ENCODE assay signal across 21 cellular contexts in genomic region chr6:165747963-165748362, GRCh38.
DNase-seq lines count a peak whose midpoint lies in the region; ATAC-seq, FAIRE-seq and TF ChIP-seq lines count a peak whose summit lies in the region.
"Had no signal": no experiment of that assay in that cellular context is flagged by ENCODE, and none has a peak within 500 bp of the region (broad histone marks: within the 10 kb centered on the region; RNA-seq: fewer than 3 reads in every experiment).

No MANE protein-coding gene starts in this region.

- H2BK5ac ChIP-seq in IMR-90 (ENCODE audit: low read depth, low read length, poor library complexity, severe bottlenecking), result no peak overlapping the region

- BruUV-seq in IMR-90 (replicated peaks; lab: Mats Ljungman, UMichigan), result no TSS peak

- DNase-seq in A549 (ENCODE audit: low read depth in 1 of 2, low spot score in 1 of 2), result no peak
- DNase-seq in IMR-90, result no peak
- no peak for DNase-seq in hepatocyte (ENCODE audit: low spot score)
- DNase-seq in EL, result no peak
- no peak for DNase-seq in NCI-H446 (lab: John Stamatoyannopoulos, UW)
- DNase-seq: 8988T; AML-193; Caco-2; Calu3; CD4-positive, alpha-beta T cell; CD8-positive, alpha-beta T cell; DMS79 treated with DMSO at 0.1 percent for 48 hours; GDM1 had no signal

- no peak for TF ChIP-seq RAD21 in A549 (conservative IDR thresholded peaks at IDR 0.05 in 1 of 2, IDR thresholded peaks at IDR 0.05 in 1 of 2)
- TF ChIP-seq RAD21 in IMR-90 (IDR thresholded peaks at IDR 0.05; ENCODE audit: low read length), result no peak

- in situ Hi-C loops in IMR-90 (cut with MboI; ENCODE audit: low sequenced_read_pairs), result no loop called here

- TF ChIP-seq CTCF in A549 (IDR thresholded peaks at IDR 0.05), result no peak
- no peak for TF ChIP-seq CTCF in IMR-90 (conservative IDR thresholded peaks at IDR 0.05; ENCODE audit: low read depth, low read length)
- no peak for TF ChIP-seq CTCF in hepatocyte (IDR thresholded peaks at IDR 0.05; ENCODE audit: poor library complexity)

- H3K18ac ChIP-seq in IMR-90 (ENCODE audit: low read depth, low read length), result no peak overlapping the region

- intact Hi-C loops in IMR-90 (cut with micrococcal nuclease), result loop anchor here (5.0 kb wide), 1 partner anchor 359 kb away; no protein-coding TSS in a partner anchor

- ATAC-seq in A549 (no peak), IMR-90 (ENCODE audit: low read depth) (no peak), GM19463 (IDR thresholded peaks at IDR 0.05; ENCODE audit: unreplicated experiment) (no peak)
- ATAC-seq: CD8-positive, alpha-beta T cell; GM12878 had no signal

- H3K27me3 ChIP-seq in IMR-90 (ENCODE audit: control insufficient read depth, insufficient read depth, low read length), result peaks cover 3% of the 10 kb centered on the region; the same call in 1 of the 2 replicates
- H3K27me3 ChIP-seq in hepatocyte, result no peaks in the 10 kb centered on the region
- H3K27me3 ChIP-seq: BLaER1 treated with 17β-estradiol and CSF1 and Interleukin-3, amounts not matched to agents 10 nM and 100 nM had no signal

- no peak for TF ChIP-seq EP300 in A549 (IDR thresholded peaks at IDR 0.05)

- no peak overlapping the region for H3K14ac ChIP-seq in IMR-90 (replicated peaks; ENCODE audit: low read depth, low read length)

- no peak overlapping the region for H4K8ac ChIP-seq in IMR-90 (ENCODE audit: low read depth in 2 of 2, low read length in 2 of 2)

- no peak overlapping the region; the same call in 1 of the 2 replicates for H2AK5ac ChIP-seq in IMR-90 (ENCODE audit: low read depth, low read length)

- no peaks in the 10 kb centered on the region for H3K36me3 ChIP-seq in IMR-90 (ENCODE audit: control insufficient read depth, insufficient read depth, low read length)
- H3K36me3 ChIP-seq in hepatocyte (replicated peaks; ENCODE audit: insufficient read depth, low read depth), result no peaks in the 10 kb centered on the region
- H3K36me3 ChIP-seq: BLaER1 treated with 17β-estradiol and CSF1 and Interleukin-3, amounts not matched to agents 10 nM and 100 nM had no signal

- H2BK20ac ChIP-seq in IMR-90 (ENCODE audit: low read depth, low read length), result no peak overlapping the region

- dilution Hi-C loops in IMR-90 (cut with HindIII; ENCODE audit: low sequenced_read_pairs, unreplicated experiment), result no loop called here

- H3K4me1 ChIP-seq in A549 (no peaks in the 10 kb centered on the region), IMR-90 (ENCODE audit: control insufficient read depth, insufficient read depth, low read length) (peaks cover 4% of the 10 kb centered on the region; the same call in 1 of the 2 replicates), hepatocyte (ENCODE audit: insufficient read depth) (no peaks in the 10 kb centered on the region)
- H3K4me1 ChIP-seq: Caco-2 had no signal

- no peak overlapping the region for H4K91ac ChIP-seq in IMR-90 (ENCODE audit: insufficient read depth, low read depth, low read length)

- no peak for FAIRE-seq in A549 (lab: Jason Lieb, UNC)
- FAIRE-seq: A204.1, D721Med, GM12878, GM12892, GM18507 had no signal

- WGBS in A549 (ENCODE audit: missing lambda C conversion rate), result 63% methylated on average over 4 of the region's 4 CpGs
- WGBS in IMR-90 (ENCODE audit: extremely low coverage in 2 of 2, insufficient read length in 1 of 2), 2 experiments, result no CpG with 5 or more reads among the region's 4 CpGs
- 79% methylated on average over 4 of the region's 4 CpGs for WGBS in hepatocyte (ENCODE audit: low lambda C conversion rate, missing lambda C conversion rate)

- no peak overlapping the region for H3K56ac ChIP-seq in IMR-90 (ENCODE audit: extremely low read depth, insufficient read depth, low read length)

- no peaks in the 10 kb centered on the region for H3K9me2 ChIP-seq in hepatocyte (replicated peaks; ENCODE audit: insufficient read depth)

- no peak overlapping the region for H3K4me2 ChIP-seq in A549
- H3K4me2 ChIP-seq in IMR-90 (ENCODE audit: low read depth, low read length), result peak overlapping the region; percentile 72
- peak overlapping the region; percentile 24 for H3K4me2 ChIP-seq in hepatocyte
- H3K4me2 ChIP-seq: BLaER1 treated with 17β-estradiol and CSF1 and Interleukin-3, amounts not matched to agents 10 nM and 100 nM had no signal

- H3K27ac ChIP-seq in A549, result no peak overlapping the region
- no peak overlapping the region for H3K27ac ChIP-seq in IMR-90 (ENCODE audit: insufficient read depth, low read length)
- H3K27ac ChIP-seq in hepatocyte, result no peak overlapping the region
- H3K27ac ChIP-seq: BLaER1 treated with 17β-estradiol and CSF1 and Interleukin-3, amounts not matched to agents 10 nM and 100 nM; C4-2B had no signal

- H3K9ac ChIP-seq in IMR-90 (ENCODE audit: low read depth, low read length), result no peak overlapping the region
- H3K9ac ChIP-seq: BLaER1 treated with 17β-estradiol and CSF1 and Interleukin-3, amounts not matched to agents 10 nM and 100 nM had no signal

- no peak overlapping the region for H3K4ac ChIP-seq in IMR-90 (ENCODE audit: low read depth, low read length)

- no peak overlapping the region for H2AK9ac ChIP-seq in IMR-90 (replicated peaks; ENCODE audit: low read depth, low read length, poor library complexity)

- no peak overlapping the region for H2AFZ ChIP-seq in IMR-90 (replicated peaks; ENCODE audit: low read length, poor library complexity)
- no peak overlapping the region for H2AFZ ChIP-seq in hepatocyte

- TF ChIP-seq POLR2A in A549 (IDR thresholded peaks at IDR 0.05; ENCODE audit: low read length) (no peak), IMR-90 (IDR thresholded peaks at IDR 0.05; ENCODE audit: low read depth, low read length) (no peak)

- no peak overlapping the region for H2BK15ac ChIP-seq in IMR-90 (ENCODE audit: low read depth, low read length)

- H3K79me2 ChIP-seq in hepatocyte, result no peaks in the 10 kb centered on the region

- H2BK120ac ChIP-seq in IMR-90 (ENCODE audit: low read depth, low read length), result no peak overlapping the region

- CTCF ChIA-PET in A549 (lab: Yijun Ruan, JAX) (no interaction called here), IMR-90 (lab: Yijun Ruan, JAX) (interaction anchor here (0.7 kb wide), 1 partner anchor 394 kb away, joined by 3 read pairs; no protein-coding TSS in a partner anchor)

- H3K9me1 ChIP-seq in IMR-90 (ENCODE audit: insufficient read depth, low read length), result no peaks in the 10 kb centered on the region

- POLR2A ChIA-PET in A549 (lab: Yijun Ruan, JAX), result no interaction called here
- POLR2A ChIA-PET in IMR-90 (lab: Charles Lee; ENCODE audit: unreplicated experiment), result no interaction called here

- no peaks in the 10 kb centered on the region for H3K79me1 ChIP-seq in IMR-90 (ENCODE audit: low read depth in 1 of 2, low read length in 2 of 2)

- H4K20me1 ChIP-seq in IMR-90 (ENCODE audit: insufficient read depth, low read length) (no peaks in the 10 kb centered on the region), hepatocyte (ENCODE audit: insufficient read depth, poor library complexity, severe bottlenecking) (no peaks in the 10 kb centered on the region)
- H4K20me1 ChIP-seq: BLaER1 treated with 17β-estradiol and CSF1 and Interleukin-3, amounts not matched to agents 10 nM and 100 nM had no signal

- H3K23ac ChIP-seq in IMR-90 (ENCODE audit: low read depth, low read length), result no peak overlapping the region

- H3K9me3 ChIP-seq in A549 (no peaks in the 10 kb centered on the region), IMR-90 (ENCODE audit: control insufficient read depth, insufficient read depth, low read length) (no peaks in the 10 kb centered on the region), hepatocyte (ENCODE audit: low read depth) (no peaks in the 10 kb centered on the region)
- H3K9me3 ChIP-seq: BLaER1 treated with 17β-estradiol and CSF1 and Interleukin-3, amounts not matched to agents 10 nM and 100 nM; Caco-2 had no signal

- no peak overlapping the region for H3K4me3 ChIP-seq in A549
- H3K4me3 ChIP-seq in IMR-90 (ENCODE audit: insufficient read depth, low read depth, low read length), result no peak overlapping the region
- no peak overlapping the region for H3K4me3 ChIP-seq in hepatocyte
- H3K4me3 ChIP-seq: BLaER1 treated with 17β-estradiol and CSF1 and Interleukin-3, amounts not matched to agents 10 nM and 100 nM; GM12878 had no signal

- no peak overlapping the region for H4K5ac ChIP-seq in IMR-90 (ENCODE audit: low read depth, low read length)

TF ChIP-seq in A549, 52 proteins besides CTCF, POLR2A, EP300 and RAD21:
- TF ChIP-seq TFCP2L1 (CRISPR knock-in tag; IDR thresholded peaks at IDR 0.05) (no peak), MAFK (IDR thresholded peaks at IDR 0.05; ENCODE audit: partially characterized antibody) (peak; percentile 16)
TF ChIP-seq in A549: peak in this region for 1.

TF ChIP-seq in IMR-90, 13 proteins besides CTCF, POLR2A, EP300 and RAD21 (continues in another document):
- TF ChIP-seq USF2 (IDR thresholded peaks at IDR 0.05; ENCODE audit: low read depth, low read length) (no peak), RCOR1 (IDR thresholded peaks at IDR 0.05; ENCODE audit: insufficient replicate concordance, low read length) (no peak), SMC3 (IDR thresholded peaks at IDR 0.05; ENCODE audit: low read depth, low read length) (no peak), MAZ (IDR thresholded peaks at IDR 0.05; ENCODE audit: borderline replicate concordance, low read depth, low read length) (no peak), NFE2L2 (IDR thresholded peaks at IDR 0.05; ENCODE audit: low read depth, low read length) (no peak), FOS (IDR thresholded peaks at IDR 0.05; ENCODE audit: low read depth, low read length) (no peak), MXI1 (IDR thresholded peaks at IDR 0.05; ENCODE audit: borderline replicate concordance, low read depth, low read length) (no peak), BHLHE40 (IDR thresholded peaks at IDR 0.05; ENCODE audit: low read depth, low read length) (no peak), MAFK (IDR thresholded peaks at IDR 0.05; ENCODE audit: low read depth, low read length) (no peak), CHD1 (IDR thresholded peaks at IDR 0.05; ENCODE audit: low read depth, low read length) (no peak), ELK1 (IDR thresholded peaks at IDR 0.05; ENCODE audit: borderline replicate concordance, low read depth, low read length) (no peak)
